10 cellular contexts compared by ENCODE assay signal in the genomic region with DNA sequence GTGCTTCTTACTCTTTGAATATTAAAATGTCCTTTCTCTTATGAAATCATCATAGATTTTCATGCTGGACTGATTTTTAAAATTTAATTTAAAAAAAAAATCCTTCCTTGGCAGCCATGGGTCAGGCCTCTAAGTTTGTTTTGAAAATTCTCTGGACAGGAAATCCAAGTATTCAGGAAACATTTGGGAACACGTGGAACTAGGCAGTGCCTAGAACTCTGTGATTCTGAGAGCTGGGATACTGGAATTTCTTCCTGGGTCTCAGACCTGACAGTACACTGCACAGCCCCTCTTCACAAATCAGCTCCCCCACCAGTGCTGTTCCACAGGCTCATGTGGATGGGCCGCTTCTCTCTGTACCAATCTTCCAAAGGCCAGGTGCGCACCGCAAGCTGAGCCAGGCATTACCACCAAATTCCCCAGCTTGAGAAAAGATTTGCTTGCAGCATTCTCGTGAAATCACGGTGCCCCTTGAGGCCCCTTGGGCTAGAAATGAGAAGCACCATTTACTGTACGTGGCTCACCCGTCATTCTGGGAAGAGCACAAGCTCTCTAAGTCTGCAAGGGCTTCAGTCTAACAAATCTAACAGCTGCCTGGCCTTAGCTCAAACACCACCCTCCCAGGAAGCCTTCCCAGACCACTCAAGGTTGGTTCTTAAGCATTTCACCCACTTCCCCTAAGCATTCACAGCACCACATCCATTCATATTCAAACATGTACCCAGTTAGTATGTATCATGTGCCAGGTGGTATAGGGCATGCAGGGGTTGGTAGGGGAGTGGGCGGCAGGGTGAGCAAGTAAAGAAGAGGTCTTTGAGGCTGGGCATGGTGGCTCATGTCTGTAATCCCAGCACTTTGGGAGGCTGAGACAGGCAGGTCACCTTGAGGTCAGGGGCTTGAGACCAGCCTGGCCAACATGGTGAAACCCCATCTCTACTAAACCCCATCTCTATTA. TPM values are rescaled to one million over a fixed set of nuclear protein-coding genes. Genes with fewer than 3 reads are reported as not detected.
DNase-seq lines count a peak whose midpoint lies in the region; ATAC-seq, FAIRE-seq and TF ChIP-seq lines count a peak whose summit lies in the region.
"Had no signal": no experiment of that assay in that cellular context is flagged by ENCODE, and none has a peak within 500 bp of the region (broad histone marks: within the 10 kb centered on the region; RNA-seq: fewer than 3 reads in every experiment).

No MANE protein-coding gene starts in this region.

- H3K36me3 ChIP-seq in esophagus muscularis mucosa (no peaks in the 10 kb centered on the region), gastrocnemius medialis (no peaks in the 10 kb centered on the region)
- H3K36me3 ChIP-seq: ovary had no signal

- H3K9me3 ChIP-seq in esophagus muscularis mucosa (no peaks in the 10 kb centered on the region), gastrocnemius medialis (no peaks in the 10 kb centered on the region)
- H3K9me3 ChIP-seq: ovary had no signal

- ATAC-seq in HG03045 (IDR thresholded peaks at IDR 0.05; ENCODE audit: unreplicated experiment): peak; percentile 41
- ATAC-seq in gastrocnemius medialis: no peak
- ATAC-seq in GM18505 (IDR thresholded peaks at IDR 0.05; ENCODE audit: unreplicated experiment): no peak

- no peaks in the 10 kb centered on the region for H3K27me3 ChIP-seq in esophagus muscularis mucosa
- no peaks in the 10 kb centered on the region for H3K27me3 ChIP-seq in gastrocnemius medialis
- H3K27me3 ChIP-seq in dorsolateral prefrontal cortex: no peaks in the 10 kb centered on the region
- H3K27me3 ChIP-seq: ovary had no signal

- H3K4me3 ChIP-seq in esophagus muscularis mucosa (no peak overlapping the region), gastrocnemius medialis (peak overlapping the region in 1 of 4 donors; percentile 4), dorsolateral prefrontal cortex (no peak overlapping the region)
- H3K4me3 ChIP-seq: ovary had no signal

- DNase-seq in GM18507 (ENCODE audit: extremely low spot score, insufficient read length, low read depth) (no peak), esophagus muscularis mucosa (ENCODE audit: extremely low spot score) (no peak), gastrocnemius medialis (no peak), dorsolateral prefrontal cortex (no peak), NCI-H2196 (lab: John Stamatoyannopoulos, UW; ENCODE audit: unreplicated experiment) (no peak), H4 (ENCODE audit: low spot score) (no peak)

- H3K4me1 ChIP-seq in esophagus muscularis mucosa: peaks cover 89 to 97% (median 97%) of the 10 kb centered on the region in 4 donors
- H3K4me1 ChIP-seq in gastrocnemius medialis: peaks cover 74 to 77% of the 10 kb centered on the region in 2 donors

- peak; percentile 82 for FAIRE-seq in GM18507 (lab: Jason Lieb, UNC)
- FAIRE-seq: endometrium had no signal

- intact Hi-C loops in esophagus muscularis mucosa (cut with DNase I): no loop called here
- intact Hi-C loops in gastrocnemius medialis (cut with DNase I; ENCODE audit: low total_unique reads): no loop called here
- intact Hi-C loops in dorsolateral prefrontal cortex (cut with DNase I): no loop called here

- TF ChIP-seq EP300 in esophagus muscularis mucosa (IDR thresholded peaks at IDR 0.05): no peak

- TF ChIP-seq POLR2A in esophagus muscularis mucosa (IDR thresholded peaks at IDR 0.05; ENCODE audit: low read depth) (no peak), gastrocnemius medialis (IDR thresholded peaks at IDR 0.05) (no peak), GM18505 (IDR thresholded peaks at IDR 0.05; ENCODE audit: borderline replicate concordance, extremely low read depth, insufficient read depth, insufficient read length) (no peak)

- WGBS in esophagus muscularis mucosa: 65% methylated on average over 9 of the region's 9 CpGs

- in situ Hi-C loops in gastrocnemius medialis (cut with MboI; ENCODE audit: low sequenced_read_pairs in 4 of 4): no loop called here

- no peak for TF ChIP-seq CTCF in esophagus muscularis mucosa (IDR thresholded peaks at IDR 0.05)
- TF ChIP-seq CTCF in gastrocnemius medialis (IDR thresholded peaks at IDR 0.05 in 4 of 5, conservative IDR thresholded peaks at IDR 0.05 in 1 of 5): no peak
- TF ChIP-seq CTCF in dorsolateral prefrontal cortex (IDR thresholded peaks at IDR 0.05 in 54 of 56, conservative IDR thresholded peaks at IDR 0.05 in 2 of 56; ENCODE audit: low read depth in 1 of 56, partially characterized antibody in 56 of 56): no peak

- H3K27ac ChIP-seq in esophagus muscularis mucosa (replicated peaks in 1 of 4) (peak overlapping the region; percentile 67 to 77 (median 76)), gastrocnemius medialis (peak overlapping the region; percentile 45 to 76 (median 75)), dorsolateral prefrontal cortex (peak overlapping the region in 9 of 59 donors; percentile 7 to 64 (median 37))

RNA-seq across cellular contexts. Expression of gene B4GALT1, which starts 26.5 kb away (rescaled TPM):
- total RNA-seq in esophagus muscularis mucosa (10 to 100 TPM; 24.5 to 39.6 (median 37.8) TPM), gastrocnemius medialis (10 to 100 TPM; 24.2 to 56.2 (median 42.7) TPM), dorsolateral prefrontal cortex (10 to 100 TPM in 8 of 120 experiments, 1 to 10 TPM in 112; 2.8 to 13.3 (median 6.0) TPM)
- total RNA-seq in H4 (2014; rRNA removed; shearing (Covaris generic)): 33.5 and 34.5 TPM in 2 replicates
